ENCODE assay signal across 22 cellular contexts in the genomic region with DNA sequence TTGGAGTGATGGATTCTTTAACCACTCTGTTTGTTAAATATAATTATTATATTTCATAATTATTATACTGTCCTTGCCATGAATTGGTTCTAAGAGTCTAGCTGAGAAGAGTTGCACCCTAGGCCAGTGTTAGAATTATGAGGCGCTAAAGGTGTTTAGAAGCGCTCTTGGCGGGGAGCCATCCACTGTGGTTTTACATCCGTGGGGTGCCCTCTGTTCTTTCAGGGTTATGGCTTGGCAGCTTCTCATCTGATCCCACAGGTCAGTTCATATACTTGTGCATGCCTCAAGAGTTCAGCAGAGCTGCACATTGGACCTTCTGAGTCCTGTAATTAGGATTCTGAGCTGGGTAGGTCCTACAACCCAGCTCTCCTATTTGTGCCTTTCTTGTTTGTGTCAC. TPM values are rescaled to one million over a fixed set of nuclear protein-coding genes. Genes with fewer than 3 reads are reported as not detected.
DNase-seq lines count a peak whose midpoint lies in the region; ATAC-seq and TF ChIP-seq lines count a peak whose summit lies in the region.
"Had no signal": no experiment of that assay in that cellular context is flagged by ENCODE, and none has a peak within 500 bp of the region (broad histone marks: within the 10 kb centered on the region; RNA-seq: fewer than 3 reads in every experiment).

No MANE protein-coding gene starts in this region.

- no peaks in the 10 kb centered on the region for H3K9me3 ChIP-seq in trophoblast cell (ENCODE audit: insufficient read depth, low read depth, low read length)

- H3K9ac ChIP-seq in trophoblast cell (ENCODE audit: low read length) (no peak overlapping the region), mesendoderm (ENCODE audit: low read length) (no peak overlapping the region)
- H3K9ac ChIP-seq: neural progenitor cell had no signal

- H3K27me3 ChIP-seq in trophoblast cell (ENCODE audit: insufficient read depth, low read length) (no peaks in the 10 kb centered on the region), mesendoderm (ENCODE audit: insufficient read depth, low read length, poor library complexity) (peaks cover 2% of the 10 kb centered on the region)
- H3K27me3 ChIP-seq: dorsolateral prefrontal cortex, neural progenitor cell had no signal

- H4K5ac ChIP-seq in mesendoderm (ENCODE audit: low read length): no peak overlapping the region

- no peak overlapping the region for H2BK120ac ChIP-seq in trophoblast cell (ENCODE audit: insufficient read depth, low read length, poor library complexity)
- no peak overlapping the region for H2BK120ac ChIP-seq in mesendoderm (ENCODE audit: low read depth, low read length)

- no peak overlapping the region for H3K56ac ChIP-seq in mesendoderm (ENCODE audit: low read length)

- H3K27ac ChIP-seq in trophoblast cell (ENCODE audit: low read depth, low read length) (no peak overlapping the region), mesendoderm (ENCODE audit: low read depth, low read length) (no peak overlapping the region)
- H3K27ac ChIP-seq: dorsolateral prefrontal cortex, neural progenitor cell had no signal

- no peak overlapping the region for H2BK12ac ChIP-seq in trophoblast cell (ENCODE audit: low read length)

- in situ Hi-C loops in astrocyte of the cerebellum (cut with HindIII; ENCODE audit: low sequenced_read_pairs): no loop called here

- H3K4me2 ChIP-seq in trophoblast cell (ENCODE audit: low read length) (no peak overlapping the region), mesendoderm (ENCODE audit: low read length) (no peak overlapping the region)
- H3K4me2 ChIP-seq: neural progenitor cell had no signal

- no peak overlapping the region for H3K4me3 ChIP-seq in astrocyte of the cerebellum (ENCODE audit: low read depth, low read length)
- no peak overlapping the region for H3K4me3 ChIP-seq in trophoblast cell (ENCODE audit: low read depth, low read length)
- no peak overlapping the region for H3K4me3 ChIP-seq in mesendoderm (ENCODE audit: low read length)
- H3K4me3 ChIP-seq: dorsolateral prefrontal cortex, lung, neural progenitor cell had no signal

- no peak overlapping the region for H4K12ac ChIP-seq in trophoblast cell (ENCODE audit: low read depth, low read length)

- H4K8ac ChIP-seq in trophoblast cell (ENCODE audit: low read depth, low read length) (no peak overlapping the region), mesendoderm (ENCODE audit: low read depth, low read length) (no peak overlapping the region)

- no peak for TF ChIP-seq CTCF in astrocyte of the cerebellum (IDR thresholded peaks at IDR 0.05; ENCODE audit: low read depth, low read length, missing control alignments)

- H3K14ac ChIP-seq in trophoblast cell (ENCODE audit: low read length): no peak overlapping the region

- H3K79me2 ChIP-seq in trophoblast cell (ENCODE audit: control insufficient read depth, insufficient read depth, low read length, poor library complexity) (no peaks in the 10 kb centered on the region), mesendoderm (ENCODE audit: control insufficient read depth, insufficient read depth, low read length) (peaks cover 2% of the 10 kb centered on the region)

- no peak overlapping the region for H2BK5ac ChIP-seq in trophoblast cell (ENCODE audit: low read depth, low read length, poor library complexity)
- H2BK5ac ChIP-seq in mesendoderm (ENCODE audit: low read length): no peak overlapping the region

- H3K36me3 ChIP-seq in trophoblast cell (ENCODE audit: control insufficient read depth in 1 of 2, insufficient read depth in 2 of 2, low read length in 2 of 2): peaks cover 2 to 14% of the 10 kb centered on the region in 2 experiments
- H3K36me3 ChIP-seq in mesendoderm (ENCODE audit: control insufficient read depth, insufficient read depth, low read length): no peaks in the 10 kb centered on the region
- H3K36me3 ChIP-seq: neural progenitor cell had no signal

- H3K4me1 ChIP-seq in trophoblast cell (ENCODE audit: control insufficient read depth in 1 of 2, insufficient read depth in 2 of 2, low read length in 2 of 2) (peaks cover 2 to 6% of the 10 kb centered on the region in 2 experiments), mesendoderm (ENCODE audit: control insufficient read depth, low read depth, low read length) (peaks cover 3% of the 10 kb centered on the region)
- H3K4me1 ChIP-seq: neural progenitor cell had no signal

- no peak overlapping the region for H2AFZ ChIP-seq in trophoblast cell (ENCODE audit: insufficient read depth, low read length, poor library complexity)
- H2AFZ ChIP-seq: neural progenitor cell had no signal

- no peak overlapping the region for H2AK5ac ChIP-seq in trophoblast cell (ENCODE audit: low read length)
- H2AK5ac ChIP-seq in mesendoderm (ENCODE audit: low read length): no peak overlapping the region

- H4K91ac ChIP-seq in trophoblast cell (ENCODE audit: low read depth, low read length): no peak overlapping the region

- no peak for ATAC-seq in GM21529 (IDR thresholded peaks at IDR 0.05; ENCODE audit: unreplicated experiment)
- ATAC-seq: activated naive CD4-positive, alpha-beta T cell treated with anti-CD3 and anti-CD28 coated beads, Interleukin-2, amount 50 U/mL, for 72 hours had no signal

- no peak overlapping the region for H3K18ac ChIP-seq in trophoblast cell (ENCODE audit: low read length)
- H3K18ac ChIP-seq in mesendoderm (ENCODE audit: low read length): no peak overlapping the region

- peak; percentile 5 for DNase-seq in NCI-H146 (lab: John Stamatoyannopoulos, UW)
- DNase-seq in NCI-H146 treated with DMSO at 0.1 percent for 48 hours (lab: John Stamatoyannopoulos, UW; ENCODE audit: unreplicated experiment): no peak
- peak; percentile 77 for DNase-seq in NCI-H2107 treated with DMSO at 0.1 percent for 48 hours (lab: John Stamatoyannopoulos, UW; ENCODE audit: unreplicated experiment)
- DNase-seq in astrocyte of the cerebellum (ENCODE audit: low read depth): peak; percentile 47
- DNase-seq in trophoblast cell: no peak
- DNase-seq in mesendoderm: no peak
- no peak for DNase-seq in T1000 (lab: John Stamatoyannopoulos, UW)
- DNase-seq: 8988T; activated CD4-positive, alpha-beta T cell treated with anti-CD3 and anti-CD28 coated beads, Interleukin-2, amount 50 U/mL, for 1 hour; anterior cingulate cortex; CD4-positive, alpha-beta T cell; central memory CD4-positive, alpha-beta T cell; dorsolateral prefrontal cortex; head of caudate nucleus; kidney glomerular epithelial cell; NCI-H1092 treated with DMSO at 0.1 percent for 48 hours; NCI-H526; stimulated activated CD8-positive, alpha-beta memory T cell treated with anti-CD3 and anti-CD28 coated beads, Interleukin-4, amount 100 ng/mL, for 48 hours had no signal

- H3K79me1 ChIP-seq in trophoblast cell (ENCODE audit: low read length): no peaks in the 10 kb centered on the region
- peaks cover 10% of the 10 kb centered on the region for H3K79me1 ChIP-seq in mesendoderm (ENCODE audit: low read length)

- H2BK15ac ChIP-seq in mesendoderm (replicated peaks; ENCODE audit: low read depth): no peak overlapping the region

- H3K23ac ChIP-seq in trophoblast cell (ENCODE audit: low read length) (no peak overlapping the region), mesendoderm (ENCODE audit: low read length) (no peak overlapping the region)

- WGBS in trophoblast cell (ENCODE audit: extremely low coverage, insufficient coverage, insufficient read length): no CpG with 5 or more reads among the region's 4 CpGs
- WGBS in mesendoderm (ENCODE audit: extremely low coverage, insufficient coverage, low lambda C conversion rate): no CpG with 5 or more reads among the region's 4 CpGs

- H3K4ac ChIP-seq in trophoblast cell (ENCODE audit: low read depth, low read length) (peak overlapping the region; percentile 3), mesendoderm (ENCODE audit: low read depth, low read length) (no peak overlapping the region)

RNA-seq across cellular contexts. Expression of a gene that starts 9.1 kb away (rescaled TPM):
- polyA plus RNA-seq in trophoblast cell (2013): 35.0 and 37.6 TPM in 2 replicates
- polyA plus RNA-seq in mesendoderm (2013, experiment 1 of 2): 3.8 TPM
- polyA plus RNA-seq in mesendoderm (2013, experiment 2 of 2): 4.6 TPM

Comparison
In these comparisons a context has a peak if more than half of its experiments do, and no peak if none do; other contexts are left out.
1. DNase-seq: peak in NCI-H146 (single experiment), NCI-H2107 treated with DMSO at 0.1 percent for 48 hours (single experiment) and astrocyte of the cerebellum (single experiment); none in NCI-H146 treated with DMSO at 0.1 percent for 48 hours (single experiment), trophoblast cell (0 of 2), mesendoderm (single experiment) and T1000 (single experiment).